2 cellular contexts compared by ENCODE assay signal in the genomic region with DNA sequence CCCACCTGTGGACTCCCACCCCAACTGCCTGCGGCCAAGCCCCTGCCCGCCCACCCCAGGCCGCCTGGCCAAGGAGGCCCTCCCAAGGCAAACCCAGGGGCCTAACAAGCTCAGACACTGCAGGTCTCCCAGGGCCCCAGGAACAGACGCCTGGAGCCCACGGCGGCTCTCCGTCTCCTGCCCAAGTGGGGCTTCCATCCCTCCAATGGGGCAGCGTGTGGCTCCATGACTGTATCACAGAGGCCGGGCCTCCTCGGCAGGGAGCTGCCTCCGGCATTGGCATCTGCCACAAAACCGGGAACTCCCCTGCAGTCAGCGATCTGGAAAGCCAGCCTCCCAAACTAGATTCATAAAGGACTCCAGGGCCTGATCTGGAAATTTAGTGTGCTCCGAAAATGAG.
TF ChIP-seq lines count a peak whose summit lies in the region.

No MANE protein-coding gene starts in this region.

TF ChIP-seq in SK-N-SH, 30 proteins besides CTCF, POLR2A, EP300 and RAD21 (continued from another document):
- TF ChIP-seq NFIC (IDR thresholded peaks at IDR 0.05; ENCODE audit: borderline replicate concordance) (no peak), JUND (IDR thresholded peaks at IDR 0.05) (no peak), FOSL2 (IDR thresholded peaks at IDR 0.05; ENCODE audit: borderline replicate concordance, low read depth) (no peak), FOXJ3 (CRISPR knock-in tag; IDR thresholded peaks at IDR 0.05) (no peak), ZBTB33 (IDR thresholded peaks at IDR 0.05; ENCODE audit: borderline replicate concordance, low read depth) (no peak), RCOR1 (IDR thresholded peaks at IDR 0.05; ENCODE audit: low read length) (no peak), SIN3A (IDR thresholded peaks at IDR 0.05; ENCODE audit: borderline replicate concordance, low read depth, low read length) (no peak), TCF12 (IDR thresholded peaks at IDR 0.05) (no peak)
- TF ChIP-seq, protein P1, sequence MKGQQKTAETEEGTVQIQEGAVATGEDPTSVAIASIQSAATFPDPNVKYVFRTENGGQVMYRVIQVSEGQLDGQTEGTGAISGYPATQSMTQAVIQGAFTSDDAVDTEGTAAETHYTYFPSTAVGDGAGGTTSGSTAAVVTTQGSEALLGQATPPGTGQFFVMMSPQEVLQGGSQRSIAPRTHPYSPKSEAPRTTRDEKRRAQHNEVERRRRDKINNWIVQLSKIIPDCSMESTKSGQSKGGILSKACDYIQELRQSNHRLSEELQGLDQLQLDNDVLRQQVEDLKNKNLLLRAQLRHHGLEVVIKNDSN (IDR thresholded peaks at IDR 0.05; ENCODE audit: borderline replicate concordance, low read depth): no peak
- TF ChIP-seq, protein P2, sequence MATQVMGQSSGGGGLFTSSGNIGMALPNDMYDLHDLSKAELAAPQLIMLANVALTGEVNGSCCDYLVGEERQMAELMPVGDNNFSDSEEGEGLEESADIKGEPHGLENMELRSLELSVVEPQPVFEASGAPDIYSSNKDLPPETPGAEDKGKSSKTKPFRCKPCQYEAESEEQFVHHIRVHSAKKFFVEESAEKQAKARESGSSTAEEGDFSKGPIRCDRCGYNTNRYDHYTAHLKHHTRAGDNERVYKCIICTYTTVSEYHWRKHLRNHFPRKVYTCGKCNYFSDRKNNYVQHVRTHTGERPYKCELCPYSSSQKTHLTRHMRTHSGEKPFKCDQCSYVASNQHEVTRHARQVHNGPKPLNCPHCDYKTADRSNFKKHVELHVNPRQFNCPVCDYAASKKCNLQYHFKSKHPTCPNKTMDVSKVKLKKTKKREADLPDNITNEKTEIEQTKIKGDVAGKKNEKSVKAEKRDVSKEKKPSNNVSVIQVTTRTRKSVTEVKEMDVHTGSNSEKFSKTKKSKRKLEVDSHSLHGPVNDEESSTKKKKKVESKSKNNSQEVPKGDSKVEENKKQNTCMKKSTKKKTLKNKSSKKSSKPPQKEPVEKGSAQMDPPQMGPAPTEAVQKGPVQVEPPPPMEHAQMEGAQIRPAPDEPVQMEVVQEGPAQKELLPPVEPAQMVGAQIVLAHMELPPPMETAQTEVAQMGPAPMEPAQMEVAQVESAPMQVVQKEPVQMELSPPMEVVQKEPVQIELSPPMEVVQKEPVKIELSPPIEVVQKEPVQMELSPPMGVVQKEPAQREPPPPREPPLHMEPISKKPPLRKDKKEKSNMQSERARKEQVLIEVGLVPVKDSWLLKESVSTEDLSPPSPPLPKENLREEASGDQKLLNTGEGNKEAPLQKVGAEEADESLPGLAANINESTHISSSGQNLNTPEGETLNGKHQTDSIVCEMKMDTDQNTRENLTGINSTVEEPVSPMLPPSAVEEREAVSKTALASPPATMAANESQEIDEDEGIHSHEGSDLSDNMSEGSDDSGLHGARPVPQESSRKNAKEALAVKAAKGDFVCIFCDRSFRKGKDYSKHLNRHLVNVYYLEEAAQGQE (IDR thresholded peaks at IDR 0.05; ENCODE audit: low read depth, low read length): no peak
- TF ChIP-seq, protein P3, sequence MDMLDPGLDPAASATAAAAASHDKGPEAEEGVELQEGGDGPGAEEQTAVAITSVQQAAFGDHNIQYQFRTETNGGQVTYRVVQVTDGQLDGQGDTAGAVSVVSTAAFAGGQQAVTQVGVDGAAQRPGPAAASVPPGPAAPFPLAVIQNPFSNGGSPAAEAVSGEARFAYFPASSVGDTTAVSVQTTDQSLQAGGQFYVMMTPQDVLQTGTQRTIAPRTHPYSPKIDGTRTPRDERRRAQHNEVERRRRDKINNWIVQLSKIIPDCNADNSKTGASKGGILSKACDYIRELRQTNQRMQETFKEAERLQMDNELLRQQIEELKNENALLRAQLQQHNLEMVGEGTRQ (IDR thresholded peaks at IDR 0.05; ENCODE audit: borderline replicate concordance, low read depth, low read length): no peak
TF ChIP-seq in SK-N-SH: peak in this region for 0.

TF ChIP-seq in SK-N-SH treated with all-trans-retinoic acid at 6 μM for 48 hours, 23 proteins besides CTCF, POLR2A, EP300 and RAD21 (continued from another document):
- TF ChIP-seq, protein P4, sequence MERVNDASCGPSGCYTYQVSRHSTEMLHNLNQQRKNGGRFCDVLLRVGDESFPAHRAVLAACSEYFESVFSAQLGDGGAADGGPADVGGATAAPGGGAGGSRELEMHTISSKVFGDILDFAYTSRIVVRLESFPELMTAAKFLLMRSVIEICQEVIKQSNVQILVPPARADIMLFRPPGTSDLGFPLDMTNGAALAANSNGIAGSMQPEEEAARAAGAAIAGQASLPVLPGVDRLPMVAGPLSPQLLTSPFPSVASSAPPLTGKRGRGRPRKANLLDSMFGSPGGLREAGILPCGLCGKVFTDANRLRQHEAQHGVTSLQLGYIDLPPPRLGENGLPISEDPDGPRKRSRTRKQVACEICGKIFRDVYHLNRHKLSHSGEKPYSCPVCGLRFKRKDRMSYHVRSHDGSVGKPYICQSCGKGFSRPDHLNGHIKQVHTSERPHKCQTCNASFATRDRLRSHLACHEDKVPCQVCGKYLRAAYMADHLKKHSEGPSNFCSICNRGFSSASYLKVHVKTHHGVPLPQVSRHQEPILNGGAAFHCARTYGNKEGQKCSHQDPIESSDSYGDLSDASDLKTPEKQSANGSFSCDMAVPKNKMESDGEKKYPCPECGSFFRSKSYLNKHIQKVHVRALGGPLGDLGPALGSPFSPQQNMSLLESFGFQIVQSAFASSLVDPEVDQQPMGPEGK (CRISPR knock-in tag; IDR thresholded peaks at IDR 0.05; ENCODE audit: borderline replicate concordance): no peak
- no peak for TF ChIP-seq CSRNP3 (CRISPR knock-in tag; IDR thresholded peaks at IDR 0.05)
